Comparison of ENCODE assay signal across 40 cellular contexts in genomic region chr1:168101336-168101735, GRCh38.
"Had no signal": no experiment of that assay in that cellular context is flagged by ENCODE, and none has a peak within 500 bp of the region (broad histone marks: within the 10 kb centered on the region; RNA-seq: fewer than 3 reads in every experiment).

No MANE protein-coding gene starts in this region.

- H3K4me1 ChIP-seq: adrenal gland, ascending aorta, body of pancreas, breast epithelium had no signal

- H3K9me3 ChIP-seq: adrenal gland, ascending aorta, body of pancreas, breast epithelium had no signal

- H3K27ac Mint-ChIP-seq: activated naive CD4-positive, alpha-beta T cell treated with anti-CD3 and anti-CD28 coated beads for 36 hours; activated naive CD4-positive, alpha-beta T cell treated with anti-CD3 and anti-CD28 coated beads, Interleukin-2, amount 10 ng/mL, durations not matched to agents 7 days and 5 days; activated naive CD4-positive, alpha-beta T cell treated with anti-CD3 and anti-CD28 coated beads, Interleukin-2, amount 50 U/mL, for 24 hours; activated naive CD4-positive, alpha-beta T cell treated with anti-CD3 and anti-CD28 coated beads, Interleukin-2, amount 50 U/mL, for 72 hours; activated naive CD8-positive, alpha-beta T cell; activated naive CD8-positive, alpha-beta T cell treated with anti-CD3 and anti-CD28 coated beads for 36 hours; activated naive CD8-positive, alpha-beta T cell treated with anti-CD3 and anti-CD28 coated beads, Interleukin-2, amount 10 ng/mL, durations not matched to agents 7 days and 5 days; activated naive CD8-positive, alpha-beta T cell treated with anti-CD3 and anti-CD28 coated beads, Interleukin-2, amount 50 U/mL, for 24 hours; activated T-cell treated with anti-CD3 and anti-CD28 coated beads, Interleukin-2, amount 50 U/mL, for 24 hours; activated T-cell treated with anti-CD3 and anti-CD28 coated beads, Interleukin-2, amount 50 U/mL, for 72 hours; activated T-helper 1 cell treated with anti-CD3 and anti-CD28 coated beads, Interleukin-12 subunit alpha, Interleukin-12 subunit beta, Interleukin-2, Interleukin-4 antibody, amounts not matched to agents 30 ng/mL and 10 ng/mL and 1 ng/mL, durations not matched to agents 14 hours and 24 hours and 36 hours; activated T-helper 17 cell treated with anti-CD3 and anti-CD28 coated beads, Interleukin-2, amount 50 U/mL, for 72 hours; activated T-helper 2 cell treated with anti-CD3 and anti-CD28 coated beads, Interferon-gamma antibody, Interleukin-2, Interleukin-4, amounts not matched to agents 10 μg/mL and 5 μg/mL and 100 μg/mL, durations not matched to agents 14 hours and 24 hours and 36 hours; brain had no signal

- H3K27ac ChIP-seq: adrenal gland, ascending aorta, body of pancreas, brain microvascular endothelial cell, cardiac muscle cell had no signal

- H3K36me3 ChIP-seq: adrenal gland, brain microvascular endothelial cell, breast epithelium, cardiac muscle cell had no signal

- H3K27me3 Mint-ChIP-seq: activated naive CD4-positive, alpha-beta T cell treated with anti-CD3 and anti-CD28 coated beads, Interleukin-2, amount 50 U/mL, for 24 hours; activated naive CD8-positive, alpha-beta T cell; activated naive CD8-positive, alpha-beta T cell treated with anti-CD3 and anti-CD28 coated beads for 36 hours; activated naive CD8-positive, alpha-beta T cell treated with anti-CD3 and anti-CD28 coated beads, Interleukin-2, amount 10 ng/mL, durations not matched to agents 7 days and 5 days; activated naive CD8-positive, alpha-beta T cell treated with anti-CD3 and anti-CD28 coated beads, Interleukin-2, amount 50 U/mL, for 24 hours; brain had no signal

- H3K4me1 Mint-ChIP-seq: activated naive CD4-positive, alpha-beta T cell treated with anti-CD3 and anti-CD28 coated beads, Interleukin-2, amount 10 ng/mL, durations not matched to agents 7 days and 5 days; activated naive CD4-positive, alpha-beta T cell treated with anti-CD3 and anti-CD28 coated beads, Interleukin-2, amount 50 U/mL, for 24 hours; activated naive CD8-positive, alpha-beta T cell treated with anti-CD3 and anti-CD28 coated beads for 36 hours; activated naive CD8-positive, alpha-beta T cell treated with anti-CD3 and anti-CD28 coated beads, Interleukin-2, amount 10 ng/mL, durations not matched to agents 7 days and 5 days; activated naive CD8-positive, alpha-beta T cell treated with anti-CD3 and anti-CD28 coated beads, Interleukin-2, amount 50 U/mL, for 24 hours; activated T-helper 17 cell treated with anti-CD3 and anti-CD28 coated beads, Interleukin-2, amount 50 U/mL, for 72 hours; brain; central memory CD8-positive, alpha-beta T cell had no signal

- H3K9me3 Mint-ChIP-seq: activated naive CD4-positive, alpha-beta T cell treated with anti-CD3 and anti-CD28 coated beads for 36 hours; activated naive CD4-positive, alpha-beta T cell treated with anti-CD3 and anti-CD28 coated beads, Interleukin-2, amount 10 ng/mL, durations not matched to agents 7 days and 5 days; activated naive CD4-positive, alpha-beta T cell treated with anti-CD3 and anti-CD28 coated beads, Interleukin-2, amount 50 U/mL, for 24 hours; activated naive CD4-positive, alpha-beta T cell treated with anti-CD3 and anti-CD28 coated beads, Interleukin-2, amount 50 U/mL, for 72 hours; activated naive CD8-positive, alpha-beta T cell treated with anti-CD3 and anti-CD28 coated beads for 36 hours; activated naive CD8-positive, alpha-beta T cell treated with anti-CD3 and anti-CD28 coated beads, Interleukin-2, amount 10 ng/mL, durations not matched to agents 7 days and 5 days; activated naive CD8-positive, alpha-beta T cell treated with anti-CD3 and anti-CD28 coated beads, Interleukin-2, amount 50 U/mL, for 24 hours; activated T-cell treated with anti-CD3 and anti-CD28 coated beads, Interleukin-2, amount 50 U/mL, for 24 hours; activated T-cell treated with anti-CD3 and anti-CD28 coated beads, Interleukin-2, amount 50 U/mL, for 4 hours; activated T-cell treated with anti-CD3 and anti-CD28 coated beads, Interleukin-2, amount 50 U/mL, for 72 hours; activated T-helper 1 cell treated with anti-CD3 and anti-CD28 coated beads, Interleukin-12 subunit alpha, Interleukin-12 subunit beta, Interleukin-2, Interleukin-4 antibody, amounts not matched to agents 30 ng/mL and 10 ng/mL and 1 ng/mL, durations not matched to agents 14 hours and 24 hours and 36 hours; activated T-helper 17 cell treated with anti-CD3 and anti-CD28 coated beads, Interleukin-2, amount 50 U/mL, for 72 hours; activated T-helper 2 cell treated with anti-CD3 and anti-CD28 coated beads, Interferon-gamma antibody, Interleukin-2, Interleukin-4, amounts not matched to agents 10 μg/mL and 5 μg/mL and 100 μg/mL, durations not matched to agents 14 hours and 24 hours and 36 hours; brain; central memory CD8-positive, alpha-beta T cell had no signal

- H3K36me3 Mint-ChIP-seq: activated naive CD4-positive, alpha-beta T cell treated with anti-CD3 and anti-CD28 coated beads, Interleukin-2, amount 10 ng/mL, durations not matched to agents 7 days and 5 days; activated naive CD4-positive, alpha-beta T cell treated with anti-CD3 and anti-CD28 coated beads, Interleukin-2, amount 50 U/mL, for 24 hours; activated naive CD4-positive, alpha-beta T cell treated with anti-CD3 and anti-CD28 coated beads, Interleukin-2, amount 50 U/mL, for 72 hours; activated naive CD8-positive, alpha-beta T cell; activated naive CD8-positive, alpha-beta T cell treated with anti-CD3 and anti-CD28 coated beads for 36 hours; activated naive CD8-positive, alpha-beta T cell treated with anti-CD3 and anti-CD28 coated beads, Interleukin-2, amount 10 ng/mL, durations not matched to agents 7 days and 5 days had no signal

- H3K27me3 ChIP-seq: adrenal gland, ascending aorta, body of pancreas, brain microvascular endothelial cell, breast epithelium, cardiac muscle cell had no signal

- H3K4me3 ChIP-seq: adrenal gland, ascending aorta, body of pancreas, breast epithelium, cardiac muscle cell had no signal

- FAIRE-seq: astrocyte, bronchial epithelial cell had no signal

- DNase-seq: activated effector memory CD4-positive, alpha-beta T cell treated with anti-CD3 and anti-CD28 coated beads, Interleukin-2, amount 50 U/mL, for 16 hours; activated effector memory CD4-positive, alpha-beta T cell treated with Interleukin-2 at 50 U/mL for 16 hours; activated gamma-delta T cell; activated gamma-delta T cell treated with Interleukin-2 at 50 U/mL for 16 hours; activated naive CD4-positive, alpha-beta T cell; activated naive CD4-positive, alpha-beta T cell treated with anti-CD3 and anti-CD28 coated beads for 36 hours; activated naive CD4-positive, alpha-beta T cell treated with anti-CD3 and anti-CD28 coated beads, Interleukin-2, amount 10 ng/mL, durations not matched to agents 7 days and 5 days; activated naive CD4-positive, alpha-beta T cell treated with anti-CD3 and anti-CD28 coated beads, Interleukin-2, amount 50 U/mL, for 16 hours; activated naive CD4-positive, alpha-beta T cell treated with Interleukin-2 at 50 U/mL for 16 hours; activated naive CD8-positive, alpha-beta T cell treated with anti-CD3 and anti-CD28 coated beads for 36 hours; activated naive CD8-positive, alpha-beta T cell treated with anti-CD3 and anti-CD28 coated beads, Interleukin-2, amount 10 ng/mL, durations not matched to agents 7 days and 5 days; activated naive CD8-positive, alpha-beta T cell treated with anti-CD3 and anti-CD28 coated beads, Interleukin-2, amount 50 U/mL, for 24 hours; activated T-cell treated with anti-CD3 and anti-CD28 coated beads, Interleukin-2, amount 50 U/mL, for 1 hour; activated T-cell treated with anti-CD3 and anti-CD28 coated beads, Interleukin-2, amount 50 U/mL, for 24 hours; activated T-cell treated with anti-CD3 and anti-CD28 coated beads, Interleukin-2, amount 50 U/mL, for 4 hours; activated T-cell treated with anti-CD3 and anti-CD28 coated beads, Interleukin-2, amount 50 U/mL, for 48 hours; activated T-cell treated with anti-CD3 and anti-CD28 coated beads, Interleukin-2, amount 50 U/mL, for 72 hours; amniotic stem cell; amygdala; anterior cingulate cortex; aorta; body of pancreas; brain microvascular endothelial cell; caudate nucleus; central memory CD4-positive, alpha-beta T cell; cerebellar nuclear complex had no signal

- ATAC-seq: activated naive CD4-positive, alpha-beta T cell treated with anti-CD3 and anti-CD28 coated beads, Interleukin-2, amount 50 U/mL, for 72 hours; activated naive CD8-positive, alpha-beta T cell treated with anti-CD3 and anti-CD28 coated beads, Interleukin-2, amount 50 U/mL, for 24 hours; activated T-cell treated with anti-CD3 and anti-CD28 coated beads, Interleukin-2, amount 50 U/mL, for 4 hours; activated T-cell treated with anti-CD3 and anti-CD28 coated beads, Interleukin-2, amount 50 U/mL, for 72 hours; activated T-helper 17 cell treated with anti-CD3 and anti-CD28 coated beads, Interleukin-2, amount 50 U/mL, for 72 hours; body of pancreas had no signal

- H3K4me3 Mint-ChIP-seq: activated naive CD4-positive, alpha-beta T cell treated with anti-CD3 and anti-CD28 coated beads for 36 hours; activated naive CD4-positive, alpha-beta T cell treated with anti-CD3 and anti-CD28 coated beads, Interleukin-2, amount 10 ng/mL, durations not matched to agents 7 days and 5 days; activated naive CD4-positive, alpha-beta T cell treated with anti-CD3 and anti-CD28 coated beads, Interleukin-2, amount 50 U/mL, for 24 hours; activated naive CD8-positive, alpha-beta T cell; activated naive CD8-positive, alpha-beta T cell treated with anti-CD3 and anti-CD28 coated beads for 36 hours; activated naive CD8-positive, alpha-beta T cell treated with anti-CD3 and anti-CD28 coated beads, Interleukin-2, amount 10 ng/mL, durations not matched to agents 7 days and 5 days; activated naive CD8-positive, alpha-beta T cell treated with anti-CD3 and anti-CD28 coated beads, Interleukin-2, amount 50 U/mL, for 24 hours; activated T-cell treated with anti-CD3 and anti-CD28 coated beads, Interleukin-2, amount 50 U/mL, for 24 hours; activated T-cell treated with anti-CD3 and anti-CD28 coated beads, Interleukin-2, amount 50 U/mL, for 4 hours; activated T-cell treated with anti-CD3 and anti-CD28 coated beads, Interleukin-2, amount 50 U/mL, for 72 hours; activated T-helper 1 cell treated with anti-CD3 and anti-CD28 coated beads, Interleukin-12 subunit alpha, Interleukin-12 subunit beta, Interleukin-2, Interleukin-4 antibody, amounts not matched to agents 30 ng/mL and 10 ng/mL and 1 ng/mL, durations not matched to agents 14 hours and 24 hours and 36 hours; activated T-helper 17 cell treated with anti-CD3 and anti-CD28 coated beads, Interleukin-2, amount 50 U/mL, for 72 hours; brain; central memory CD8-positive, alpha-beta T cell had no signal
